Comparison of ENCODE assay signal across 17 cellular contexts in the genomic region with DNA sequence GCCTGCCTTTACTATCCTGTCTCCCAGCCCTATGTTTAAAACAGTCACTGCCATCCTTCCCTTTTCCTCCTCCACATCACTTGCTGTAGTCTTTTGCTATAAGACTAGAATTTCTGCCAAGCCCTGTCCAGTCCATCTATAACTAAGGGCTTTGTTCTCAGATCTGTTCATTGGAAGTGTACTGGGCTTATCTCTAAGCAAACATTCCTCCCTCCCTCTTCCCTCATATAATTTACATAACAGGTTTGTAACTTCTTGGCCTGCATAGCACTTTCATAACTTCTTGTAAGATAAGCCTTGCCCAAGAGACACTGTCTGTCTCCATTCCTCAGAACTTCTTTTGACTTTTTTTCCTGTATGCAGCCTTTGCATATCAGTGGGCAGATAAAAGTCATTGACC. TPM values are rescaled to one million over a fixed set of nuclear protein-coding genes. Genes with fewer than 3 reads are reported as not detected.
DNase-seq lines count a peak whose midpoint lies in the region; ATAC-seq and TF ChIP-seq lines count a peak whose summit lies in the region.
"Had no signal": no experiment of that assay in that cellular context is flagged by ENCODE, and none has a peak within 500 bp of the region (broad histone marks: within the 10 kb centered on the region; RNA-seq: fewer than 3 reads in every experiment).

No MANE protein-coding gene starts in this region.

- no peaks in the 10 kb centered on the region for H3K27me3 ChIP-seq in left ventricle myocardium inferior (ENCODE audit: low read depth)
- H3K27me3 ChIP-seq in esophagus squamous epithelium, result no peaks in the 10 kb centered on the region
- no peaks in the 10 kb centered on the region for H3K27me3 ChIP-seq in Peyer's patch

- TF ChIP-seq CTCF in C4-2B (conservative IDR thresholded peaks at IDR 0.05) (no peak), VCaP (conservative IDR thresholded peaks at IDR 0.05) (no peak), left ventricle myocardium inferior (IDR thresholded peaks at IDR 0.05; ENCODE audit: borderline replicate concordance) (no peak), omental fat pad (IDR thresholded peaks at IDR 0.05) (no peak), esophagus squamous epithelium (IDR thresholded peaks at IDR 0.05) (no peak), Peyer's patch (IDR thresholded peaks at IDR 0.05) (no peak)

- no peaks in the 10 kb centered on the region for H3K4me1 ChIP-seq in left ventricle myocardium inferior
- H3K4me1 ChIP-seq in esophagus squamous epithelium, result peaks cover 0 to 11% (median 0%) of the 10 kb centered on the region in 3 donors
- no peaks in the 10 kb centered on the region for H3K4me1 ChIP-seq in Peyer's patch
- H3K4me1 ChIP-seq: parathyroid adenoma had no signal

- H3K27ac ChIP-seq in C4-2B (peak overlapping the region; percentile 17; the same call in 1 of the 2 replicates), VCaP (peak overlapping the region; percentile 69), left ventricle myocardium inferior (replicated peaks) (peak overlapping the region; percentile 46), esophagus squamous epithelium (peak overlapping the region in 1 of 4 donors; percentile 47), Peyer's patch (no peak overlapping the region)
- H3K27ac ChIP-seq: parathyroid adenoma had no signal

- no peak for DNase-seq in left ventricle myocardium inferior
- DNase-seq in omental fat pad (ENCODE audit: low spot score), result no peak
- DNase-seq in activated T-cell treated with anti-CD3 and anti-CD28 coated beads for 4 hours, result no peak
- no peak for DNase-seq in esophagus squamous epithelium (lab: John Stamatoyannopoulos, UW)
- DNase-seq in Peyer's patch, result no peak
- no peak for DNase-seq in hippocampal formation (lab: John Stamatoyannopoulos, UW)
- DNase-seq: activated CD8-positive, alpha-beta memory T cell treated with anti-CD3 and anti-CD28 coated beads for 24 hours; activated effector memory CD4-positive, alpha-beta T cell treated with Interleukin-2 at 50 U/mL for 16 hours; foreskin fibroblast; GDM1; NCI-H2227 treated with DMSO at 0.1 percent for 48 hours; stimulated activated CD4-positive, alpha-beta T cell treated with anti-CD3 and anti-CD28 coated beads, Interleukin-15, amount 100 ng/mL, for 24 hours; substantia nigra had no signal

- peak; percentile 77 for ATAC-seq in omental fat pad (ENCODE audit: low FRiP score)
- ATAC-seq: HCT116 had no signal

- H3K4me3 ChIP-seq in left ventricle myocardium inferior (no peak overlapping the region), esophagus squamous epithelium (no peak overlapping the region), Peyer's patch (no peak overlapping the region)

- H3K9me3 ChIP-seq in left ventricle myocardium inferior (replicated peaks) (peaks cover 24% of the 10 kb centered on the region), esophagus squamous epithelium (peaks cover 0 to 24% (median 6%) of the 10 kb centered on the region in 3 donors), Peyer's patch (no peaks in the 10 kb centered on the region)

- intact Hi-C loops in left ventricle myocardium inferior (cut with micrococcal nuclease), result no loop called here
- intact Hi-C loops in esophagus squamous epithelium (cut with DNase I), result no loop called here

- TF ChIP-seq POLR2A in esophagus squamous epithelium (IDR thresholded peaks at IDR 0.05), result no peak
- no peak for TF ChIP-seq POLR2A in Peyer's patch (IDR thresholded peaks at IDR 0.05)

- H3K36me3 ChIP-seq in left ventricle myocardium inferior, result no peaks in the 10 kb centered on the region
- H3K36me3 ChIP-seq in esophagus squamous epithelium, result no peaks in the 10 kb centered on the region
- H3K36me3 ChIP-seq in Peyer's patch, result no peaks in the 10 kb centered on the region

RNA-seq across cellular contexts. Expression of gene TPRG1, which starts 16.7 kb away (rescaled TPM):
- total RNA-seq in left ventricle myocardium inferior (1.5 TPM), omental fat pad (10 to 100 TPM in 3 of 4 donors, 1 to 10 TPM in 1; 7.1 to 18.3 (median 13.8) TPM), esophagus squamous epithelium (10 to 100 TPM; 15.1 to 23.3 (median 22.1) TPM), Peyer's patch (10 to 100 TPM in 1 of 4 donors, 1 to 10 TPM in 1, under 1 TPM in 1, not detected in 1; 0.66 to 23.1 (median 5.6) TPM)

Comparison
In these comparisons a context has a peak if more than half of its experiments do, and no peak if none do; other contexts are left out.
1. H3K27ac ChIP-seq: peak in C4-2B (single experiment), VCaP (single experiment) and left ventricle myocardium inferior (single experiment); none in Peyer's patch (0 of 4).